1 cellular context compared by ENCODE assay signal in the genomic region with DNA sequence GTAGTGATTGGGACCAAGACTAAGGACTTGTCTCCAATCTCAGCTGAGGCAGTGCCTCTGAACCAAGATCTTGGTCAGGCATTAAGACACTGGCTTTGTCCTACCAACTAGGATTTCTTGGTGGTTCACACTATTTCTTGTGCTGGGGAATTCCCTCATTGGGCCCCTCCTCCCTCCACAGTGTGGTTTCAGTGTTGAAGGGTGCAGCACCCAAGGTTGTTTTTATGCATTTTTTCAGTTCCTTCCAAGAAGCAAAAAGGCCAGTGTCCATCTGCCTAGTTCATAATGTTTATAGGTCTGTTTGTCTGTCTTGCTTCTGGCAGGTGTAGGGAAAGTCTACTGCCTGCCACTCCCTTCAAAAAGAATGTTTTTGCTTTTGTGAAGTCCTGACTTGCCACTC.
TF ChIP-seq lines count a peak whose summit lies in the region.

No MANE protein-coding gene starts in this region.

TF ChIP-seq in GM12878, 131 proteins besides CTCF, POLR2A, EP300 and RAD21 (continued from another document):
- TF ChIP-seq, protein P1, sequence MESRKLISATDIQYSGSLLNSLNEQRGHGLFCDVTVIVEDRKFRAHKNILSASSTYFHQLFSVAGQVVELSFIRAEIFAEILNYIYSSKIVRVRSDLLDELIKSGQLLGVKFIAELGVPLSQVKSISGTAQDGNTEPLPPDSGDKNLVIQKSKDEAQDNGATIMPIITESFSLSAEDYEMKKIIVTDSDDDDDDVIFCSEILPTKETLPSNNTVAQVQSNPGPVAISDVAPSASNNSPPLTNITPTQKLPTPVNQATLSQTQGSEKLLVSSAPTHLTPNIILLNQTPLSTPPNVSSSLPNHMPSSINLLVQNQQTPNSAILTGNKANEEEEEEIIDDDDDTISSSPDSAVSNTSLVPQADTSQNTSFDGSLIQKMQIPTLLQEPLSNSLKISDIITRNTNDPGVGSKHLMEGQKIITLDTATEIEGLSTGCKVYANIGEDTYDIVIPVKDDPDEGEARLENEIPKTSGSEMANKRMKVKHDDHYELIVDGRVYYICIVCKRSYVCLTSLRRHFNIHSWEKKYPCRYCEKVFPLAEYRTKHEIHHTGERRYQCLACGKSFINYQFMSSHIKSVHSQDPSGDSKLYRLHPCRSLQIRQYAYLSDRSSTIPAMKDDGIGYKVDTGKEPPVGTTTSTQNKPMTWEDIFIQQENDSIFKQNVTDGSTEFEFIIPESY (IDR thresholded peaks at IDR 0.05), result no peak
- TF ChIP-seq, protein P2, sequence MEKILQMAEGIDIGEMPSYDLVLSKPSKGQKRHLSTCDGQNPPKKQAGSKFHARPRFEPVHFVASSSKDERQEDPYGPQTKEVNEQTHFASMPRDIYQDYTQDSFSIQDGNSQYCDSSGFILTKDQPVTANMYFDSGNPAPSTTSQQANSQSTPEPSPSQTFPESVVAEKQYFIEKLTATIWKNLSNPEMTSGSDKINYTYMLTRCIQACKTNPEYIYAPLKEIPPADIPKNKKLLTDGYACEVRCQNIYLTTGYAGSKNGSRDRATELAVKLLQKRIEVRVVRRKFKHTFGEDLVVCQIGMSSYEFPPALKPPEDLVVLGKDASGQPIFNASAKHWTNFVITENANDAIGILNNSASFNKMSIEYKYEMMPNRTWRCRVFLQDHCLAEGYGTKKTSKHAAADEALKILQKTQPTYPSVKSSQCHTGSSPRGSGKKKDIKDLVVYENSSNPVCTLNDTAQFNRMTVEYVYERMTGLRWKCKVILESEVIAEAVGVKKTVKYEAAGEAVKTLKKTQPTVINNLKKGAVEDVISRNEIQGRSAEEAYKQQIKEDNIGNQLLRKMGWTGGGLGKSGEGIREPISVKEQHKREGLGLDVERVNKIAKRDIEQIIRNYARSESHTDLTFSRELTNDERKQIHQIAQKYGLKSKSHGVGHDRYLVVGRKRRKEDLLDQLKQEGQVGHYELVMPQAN (conservative IDR thresholded peaks at IDR 0.05), result no peak; the same call in 1 of the 2 replicates
- TF ChIP-seq TCF3 (IDR thresholded peaks at IDR 0.05; ENCODE audit: borderline replicate concordance, insufficient read depth, low read depth, low read length), result no peak
- no peak for TF ChIP-seq RB1 (IDR thresholded peaks at IDR 0.05; ENCODE audit: borderline replicate concordance)
- TF ChIP-seq ZZZ3 (IDR thresholded peaks at IDR 0.05; ENCODE audit: control insufficient read depth, insufficient read length, low read depth), result no peak
- TF ChIP-seq YY1 (IDR thresholded peaks at IDR 0.05; ENCODE audit: low read depth, low read length), result no peak
- TF ChIP-seq, protein P3, sequence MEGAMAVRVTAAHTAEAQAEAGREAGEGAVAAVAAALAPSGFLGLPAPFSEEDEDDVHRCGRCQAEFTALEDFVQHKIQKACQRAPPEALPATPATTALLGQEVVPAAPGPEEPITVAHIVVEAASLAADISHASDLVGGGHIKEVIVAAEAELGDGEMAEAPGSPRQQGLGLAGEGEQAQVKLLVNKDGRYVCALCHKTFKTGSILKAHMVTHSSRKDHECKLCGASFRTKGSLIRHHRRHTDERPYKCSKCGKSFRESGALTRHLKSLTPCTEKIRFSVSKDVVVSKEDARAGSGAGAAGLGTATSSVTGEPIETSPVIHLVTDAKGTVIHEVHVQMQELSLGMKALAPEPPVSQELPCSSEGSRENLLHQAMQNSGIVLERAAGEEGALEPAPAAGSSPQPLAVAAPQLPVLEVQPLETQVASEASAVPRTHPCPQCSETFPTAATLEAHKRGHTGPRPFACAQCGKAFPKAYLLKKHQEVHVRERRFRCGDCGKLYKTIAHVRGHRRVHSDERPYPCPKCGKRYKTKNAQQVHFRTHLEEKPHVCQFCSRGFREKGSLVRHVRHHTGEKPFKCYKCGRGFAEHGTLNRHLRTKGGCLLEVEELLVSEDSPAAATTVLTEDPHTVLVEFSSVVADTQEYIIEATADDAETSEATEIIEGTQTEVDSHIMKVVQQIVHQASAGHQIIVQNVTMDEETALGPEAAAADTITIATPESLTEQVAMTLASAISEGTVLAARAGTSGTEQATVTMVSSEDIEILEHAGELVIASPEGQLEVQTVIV (IDR thresholded peaks at IDR 0.05; ENCODE audit: borderline replicate concordance, partially characterized antibody), result no peak
- TF ChIP-seq NFXL1 (IDR thresholded peaks at IDR 0.05; ENCODE audit: borderline replicate concordance), result no peak
- TF ChIP-seq GATAD2B (conservative IDR thresholded peaks at IDR 0.05; ENCODE audit: low read depth), result 0 out of 2 replicates have a peak, but pooled peaks have one; percentile 63
- no peak for TF ChIP-seq GABPA (IDR thresholded peaks at IDR 0.05; ENCODE audit: low read depth)
- peak; percentile 16; the same call in 1 of the 2 replicates for TF ChIP-seq IKZF1 (conservative IDR thresholded peaks at IDR 0.05)
- TF ChIP-seq MEF2B (IDR thresholded peaks at IDR 0.05; ENCODE audit: partially characterized antibody, poor library complexity, severe bottlenecking), result peak; percentile 16
